ENCODE assay signal across 17 cellular contexts in the genomic region with DNA sequence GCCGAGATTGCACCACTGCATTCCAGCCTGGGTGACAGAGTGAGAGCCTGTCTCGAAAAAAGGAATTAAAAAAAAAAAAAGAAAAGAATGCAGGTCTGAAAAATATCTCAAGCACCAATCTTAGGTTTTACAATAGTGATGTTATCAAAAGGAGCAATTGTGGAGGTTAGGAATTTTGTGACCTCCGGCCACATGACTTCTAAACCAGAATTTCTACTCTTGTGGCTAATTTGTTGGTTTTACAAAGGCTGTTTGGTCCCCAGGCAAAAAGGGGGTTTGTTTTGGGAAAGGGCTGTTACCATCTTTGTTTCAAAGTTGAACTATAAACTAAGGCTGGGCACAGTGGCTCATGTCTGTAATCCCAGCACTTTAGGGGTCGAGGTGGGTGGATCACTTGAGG. TPM values are rescaled to one million over a fixed set of nuclear protein-coding genes. Genes with fewer than 3 reads are reported as not detected.
DNase-seq lines count a peak whose midpoint lies in the region; ATAC-seq and TF ChIP-seq lines count a peak whose summit lies in the region.
"Had no signal": no experiment of that assay in that cellular context is flagged by ENCODE, and none has a peak within 500 bp of the region (broad histone marks: within the 10 kb centered on the region; RNA-seq: fewer than 3 reads in every experiment).

No MANE protein-coding gene starts in this region.

- TF ChIP-seq CTCF in mammary epithelial cell (conservative IDR thresholded peaks at IDR 0.05 in 1 of 2, IDR thresholded peaks at IDR 0.05 in 1 of 2; ENCODE audit: extremely low read depth in 1 of 2, insufficient read depth in 1 of 2, low read depth in 1 of 2, low read length in 2 of 2) (no peak), breast epithelium (IDR thresholded peaks at IDR 0.05) (no peak), osteocyte (IDR thresholded peaks at IDR 0.05) (no peak), chondrocyte (IDR thresholded peaks at IDR 0.05) (no peak)

- H3K27me3 Mint-ChIP-seq in osteocyte (ENCODE audit: unreplicated experiment) (no peaks in the 10 kb centered on the region), chondrocyte (ENCODE audit: low read depth) (no peaks in the 10 kb centered on the region)
- H3K27me3 Mint-ChIP-seq: CD4-positive, CD25-positive, alpha-beta regulatory T cell had no signal

- no peak overlapping the region for H3K9ac ChIP-seq in mammary epithelial cell (ENCODE audit: insufficient read depth, low read length)
- H3K9ac ChIP-seq: BLaER1 treated with 17β-estradiol and CSF1 and Interleukin-3, amounts not matched to agents 10 nM and 100 nM had no signal

- ATAC-seq in GM21526 (IDR thresholded peaks at IDR 0.05; ENCODE audit: low FRiP score, unreplicated experiment): no peak

- H3K9me3 Mint-ChIP-seq in osteocyte (ENCODE audit: unreplicated experiment): peaks cover 18% of the 10 kb centered on the region
- H3K9me3 Mint-ChIP-seq in chondrocyte (ENCODE audit: low read depth): peaks cover 17% of the 10 kb centered on the region
- H3K9me3 Mint-ChIP-seq: CD4-positive, CD25-positive, alpha-beta regulatory T cell; HFFc6 had no signal

- TF ChIP-seq POLR2A in breast epithelium (IDR thresholded peaks at IDR 0.05): no peak

- H3K27me3 ChIP-seq in mammary epithelial cell (ENCODE audit: insufficient read depth, low read length): no peaks in the 10 kb centered on the region
- peaks cover 0 to 16% of the 10 kb centered on the region in 2 donors for H3K27me3 ChIP-seq in breast epithelium

- H3K27ac Mint-ChIP-seq in osteocyte (ENCODE audit: unreplicated experiment): no peak overlapping the region
- no peak overlapping the region for H3K27ac Mint-ChIP-seq in chondrocyte (ENCODE audit: unreplicated experiment)
- H3K27ac Mint-ChIP-seq: CD4-positive, CD25-positive, alpha-beta regulatory T cell; H9; HFFc6 had no signal

- no peak for DNase-seq in mammary epithelial cell
- no peak for DNase-seq in breast epithelium (ENCODE audit: low spot score in 2 of 2)
- peak; percentile 77 for DNase-seq in RPMI7951 (ENCODE audit: low read depth)
- DNase-seq in osteocyte (ENCODE audit: extremely low spot score, unreplicated experiment): peak; percentile 25
- DNase-seq in chondrocyte (ENCODE audit: low spot score): no peak
- DNase-seq in NCI-H446 (lab: John Stamatoyannopoulos, UW): no peak
- no peak for DNase-seq in HCEC 1CT
- DNase-seq: 8988T; ACHN; Calu3; CD4-positive, CD25-positive, alpha-beta regulatory T cell; GOT3; H9; HFFc6; IMR-90 had no signal

- H3K36me3 ChIP-seq in mammary epithelial cell (ENCODE audit: insufficient read depth, low read length) (no peaks in the 10 kb centered on the region), breast epithelium (no peaks in the 10 kb centered on the region)
- H3K36me3 ChIP-seq: BLaER1 treated with 17β-estradiol and CSF1 and Interleukin-3, amounts not matched to agents 10 nM and 100 nM had no signal

- H2AFZ ChIP-seq in mammary epithelial cell (ENCODE audit: low read depth, low read length): peak overlapping the region; percentile 39

- H3K27ac ChIP-seq in mammary epithelial cell (ENCODE audit: insufficient read depth, low read depth, low read length) (no peak overlapping the region), breast epithelium (no peak overlapping the region)
- H3K27ac ChIP-seq: BLaER1 treated with 17β-estradiol and CSF1 and Interleukin-3, amounts not matched to agents 10 nM and 100 nM had no signal

- CTCF ChIA-PET in mammary epithelial cell (lab: Charles Lee; ENCODE audit: low non-redundant PET): no interaction called here

- in situ Hi-C loops in mammary epithelial cell (cut with MboI; ENCODE audit: low sequenced_read_pairs in 2 of 2): loop anchor here in 1 of 2 donors (25.0 kb wide), 1 partner anchor 286 kb away; a partner anchor contains a TSS

- no peaks in the 10 kb centered on the region for H3K9me3 ChIP-seq in mammary epithelial cell (replicated peaks; ENCODE audit: insufficient read depth, low read length)
- peaks cover 0 to 4% of the 10 kb centered on the region in 2 donors for H3K9me3 ChIP-seq in breast epithelium

- no peaks in the 10 kb centered on the region for H3K79me2 ChIP-seq in mammary epithelial cell (ENCODE audit: insufficient read depth, low read length)

- 8% methylated on average over 4 of the region's 4 CpGs for WGBS in mammary epithelial cell (ENCODE audit: low coverage, missing lambda C conversion rate)

- no peak overlapping the region for H3K4me2 ChIP-seq in mammary epithelial cell (ENCODE audit: insufficient read depth, low read depth, low read length)

- H3K36me3 Mint-ChIP-seq in osteocyte (ENCODE audit: unreplicated experiment) (no peaks in the 10 kb centered on the region), chondrocyte (ENCODE audit: low read depth) (no peaks in the 10 kb centered on the region)
- H3K36me3 Mint-ChIP-seq: CD4-positive, CD25-positive, alpha-beta regulatory T cell had no signal

- no peak overlapping the region for H3K4me3 Mint-ChIP-seq in osteocyte (ENCODE audit: unreplicated experiment)
- H3K4me3 Mint-ChIP-seq in chondrocyte (ENCODE audit: unreplicated experiment): no peak overlapping the region
- H3K4me3 Mint-ChIP-seq: CD4-positive, CD25-positive, alpha-beta regulatory T cell; H9; HFFc6 had no signal

- H3K4me3 ChIP-seq in mammary epithelial cell (replicated peaks in 1 of 3; ENCODE audit: insufficient read depth in 1 of 3, low read depth in 2 of 3, low read length in 3 of 3) (no peak overlapping the region), breast epithelium (no peak overlapping the region)
- H3K4me3 ChIP-seq: BLaER1 treated with 17β-estradiol and CSF1 and Interleukin-3, amounts not matched to agents 10 nM and 100 nM had no signal

- H3K4me1 Mint-ChIP-seq in osteocyte (ENCODE audit: unreplicated experiment): peaks cover 16% of the 10 kb centered on the region
- peaks cover 29% of the 10 kb centered on the region for H3K4me1 Mint-ChIP-seq in chondrocyte (ENCODE audit: low read depth)
- H3K4me1 Mint-ChIP-seq: CD4-positive, CD25-positive, alpha-beta regulatory T cell had no signal

- H3K4me1 ChIP-seq in mammary epithelial cell (ENCODE audit: insufficient read depth, low read length) (peaks cover 6% of the 10 kb centered on the region), breast epithelium (no peaks in the 10 kb centered on the region)

- intact Hi-C loops in mammary epithelial cell (cut with micrococcal nuclease) (loop anchor here (5.0 kb wide), 1 partner anchor 306 kb away; a partner anchor contains a TSS), breast epithelium (cut with DNase I; ENCODE audit: low total_unique reads) (no loop called here)

- no peaks in the 10 kb centered on the region for H4K20me1 ChIP-seq in mammary epithelial cell (ENCODE audit: insufficient read depth, low read length)
- H4K20me1 ChIP-seq: BLaER1 treated with 17β-estradiol and CSF1 and Interleukin-3, amounts not matched to agents 10 nM and 100 nM had no signal

- no TSS peak for BruUV-seq in mammary epithelial cell (replicated peaks; lab: Mats Ljungman, UMichigan)

- dilution Hi-C loops in mammary epithelial cell (cut with HindIII; ENCODE audit: low sequenced_read_pairs): no loop called here

RNA-seq across cellular contexts. Expression of a gene that starts 15.4 kb away (rescaled TPM):
- total RNA-seq in mammary epithelial cell (1 to 10 TPM; 6.0 to 9.5 TPM), breast epithelium (10 to 100 TPM in 1 of 3 donors, 1 to 10 TPM in 2; 7.2 to 14.0 (median 9.2) TPM), osteocyte (6.3 and 8.8 TPM in 2 replicates), chondrocyte (4.9 to 6.8 TPM (median 6.8 TPM) in 3 replicates)
- 3.5 TPM for polyA plus RNA-seq in mammary epithelial cell
- 7.2 TPM for polyA minus RNA-seq in mammary epithelial cell
- 15.1 and 15.3 TPM in 2 replicates for total RNA-seq in RPMI7951 (2014; rRNA removed; shearing (Covaris generic))

Comparison
In these comparisons a context has a peak if more than half of its experiments do, and no peak if none do; other contexts are left out.
1. DNase-seq: peak in RPMI7951 (single experiment) and osteocyte (single experiment); none in mammary epithelial cell (single experiment), breast epithelium (0 of 2), chondrocyte (single experiment), NCI-H446 (0 of 2) and HCEC 1CT (single experiment).